9 cellular contexts compared by ENCODE assay signal in genomic region chr13:35475131-35475959, GRCh38. TPM values are rescaled to one million over a fixed set of nuclear protein-coding genes. Genes with fewer than 3 reads are reported as not detected.
A peak's percentile ranks its signal among the peaks of the same experiment; 100 is the strongest.
DNase-seq lines count a peak whose midpoint lies in the region; ATAC-seq, FAIRE-seq and TF ChIP-seq lines count a peak whose summit lies in the region.
"Had no signal": no experiment of that assay in that cellular context is flagged by ENCODE, and none has a peak within 500 bp of the region (broad histone marks: within the 10 kb centered on the region; RNA-seq: fewer than 3 reads in every experiment).

No MANE protein-coding gene starts in this region.

- H3K4me1 Mint-ChIP-seq in WTC11: peaks cover 66% of the 10 kb centered on the region
- peaks cover 43% of the 10 kb centered on the region for H3K4me1 Mint-ChIP-seq in osteocyte (ENCODE audit: unreplicated experiment)

- intact Hi-C loops in Right ventricle myocardium superior (cut with DNase I): no loop called here

- H3K36me3 Mint-ChIP-seq in WTC11 (no peaks in the 10 kb centered on the region), osteocyte (ENCODE audit: unreplicated experiment) (peaks cover 10% of the 10 kb centered on the region)

- POLR2A ChIA-PET in WTC11 (lab: Charles Lee): no interaction called here

- H3K27ac Mint-ChIP-seq in WTC11: no peak overlapping the region
- H3K27ac Mint-ChIP-seq in osteocyte (ENCODE audit: unreplicated experiment): peak overlapping the region; percentile 96

- TF ChIP-seq CTCF in WTC11 (IDR thresholded peaks at IDR 0.05) (no peak), osteocyte (IDR thresholded peaks at IDR 0.05) (no peak)

- ATAC-seq in WTC11 (peak; percentile 13), Right ventricle myocardium superior (ENCODE audit: poor library complexity) (peak; percentile 39), HG02884 (IDR thresholded peaks at IDR 0.05; ENCODE audit: unreplicated experiment) (no peak), GM21360 (IDR thresholded peaks at IDR 0.05; ENCODE audit: unreplicated experiment) (no peak)

- H3K4me3 Mint-ChIP-seq in WTC11 (peak overlapping the region; percentile 84), osteocyte (ENCODE audit: unreplicated experiment) (peak overlapping the region; percentile 96)

- peak; percentile 20 for DNase-seq in activated CD4-positive, alpha-beta T cell treated with anti-CD3 and anti-CD28 coated beads for 48 hours
- no peak for DNase-seq in activated CD4-positive, alpha-beta T cell treated with anti-CD3 and anti-CD28 coated beads for 1 hour
- DNase-seq in WTC11 (ENCODE audit: low spot score) (peak; percentile 44), Right ventricle myocardium superior (peak; percentile 59), osteocyte (ENCODE audit: extremely low spot score, unreplicated experiment) (no peak), frontal cortex (ENCODE audit: low spot score in 2 of 2) (no peak)

- H3K9me3 Mint-ChIP-seq in WTC11 (no peaks in the 10 kb centered on the region), osteocyte (ENCODE audit: unreplicated experiment) (no peaks in the 10 kb centered on the region)

- no peak for FAIRE-seq in frontal cortex (lab: Jason Lieb, UNC)
- FAIRE-seq: G401.6 had no signal

- H3K27me3 Mint-ChIP-seq in WTC11 (ENCODE audit: low read depth): peaks cover 96% of the 10 kb centered on the region
- H3K27me3 Mint-ChIP-seq in osteocyte (ENCODE audit: unreplicated experiment): peaks cover 61% of the 10 kb centered on the region

- CTCF ChIA-PET in WTC11 (lab: Charles Lee): interaction anchor here (0.9 to 1.2 kb wide), 2 partner anchors 314 to 343 kb away, joined by 3 to 4 read pairs; no protein-coding TSS in a partner anchor

TF ChIP-seq in WTC11, 78 proteins besides CTCF, POLR2A, EP300 and RAD21:
- TF ChIP-seq ZNF219 (CRISPR knock-in tag; IDR thresholded peaks at IDR 0.05; ENCODE audit: borderline replicate concordance): peak; percentile 28; the same call in 1 of the 2 replicates
- TF ChIP-seq, protein P1, sequence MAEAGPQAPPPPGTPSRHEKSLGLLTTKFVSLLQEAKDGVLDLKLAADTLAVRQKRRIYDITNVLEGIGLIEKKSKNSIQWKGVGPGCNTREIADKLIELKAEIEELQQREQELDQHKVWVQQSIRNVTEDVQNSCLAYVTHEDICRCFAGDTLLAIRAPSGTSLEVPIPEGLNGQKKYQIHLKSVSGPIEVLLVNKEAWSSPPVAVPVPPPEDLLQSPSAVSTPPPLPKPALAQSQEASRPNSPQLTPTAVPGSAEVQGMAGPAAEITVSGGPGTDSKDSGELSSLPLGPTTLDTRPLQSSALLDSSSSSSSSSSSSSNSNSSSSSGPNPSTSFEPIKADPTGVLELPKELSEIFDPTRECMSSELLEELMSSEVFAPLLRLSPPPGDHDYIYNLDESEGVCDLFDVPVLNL (CRISPR knock-in tag; IDR thresholded peaks at IDR 0.05; ENCODE audit: borderline replicate concordance, low read depth): no peak
- TF ChIP-seq, protein P2, sequence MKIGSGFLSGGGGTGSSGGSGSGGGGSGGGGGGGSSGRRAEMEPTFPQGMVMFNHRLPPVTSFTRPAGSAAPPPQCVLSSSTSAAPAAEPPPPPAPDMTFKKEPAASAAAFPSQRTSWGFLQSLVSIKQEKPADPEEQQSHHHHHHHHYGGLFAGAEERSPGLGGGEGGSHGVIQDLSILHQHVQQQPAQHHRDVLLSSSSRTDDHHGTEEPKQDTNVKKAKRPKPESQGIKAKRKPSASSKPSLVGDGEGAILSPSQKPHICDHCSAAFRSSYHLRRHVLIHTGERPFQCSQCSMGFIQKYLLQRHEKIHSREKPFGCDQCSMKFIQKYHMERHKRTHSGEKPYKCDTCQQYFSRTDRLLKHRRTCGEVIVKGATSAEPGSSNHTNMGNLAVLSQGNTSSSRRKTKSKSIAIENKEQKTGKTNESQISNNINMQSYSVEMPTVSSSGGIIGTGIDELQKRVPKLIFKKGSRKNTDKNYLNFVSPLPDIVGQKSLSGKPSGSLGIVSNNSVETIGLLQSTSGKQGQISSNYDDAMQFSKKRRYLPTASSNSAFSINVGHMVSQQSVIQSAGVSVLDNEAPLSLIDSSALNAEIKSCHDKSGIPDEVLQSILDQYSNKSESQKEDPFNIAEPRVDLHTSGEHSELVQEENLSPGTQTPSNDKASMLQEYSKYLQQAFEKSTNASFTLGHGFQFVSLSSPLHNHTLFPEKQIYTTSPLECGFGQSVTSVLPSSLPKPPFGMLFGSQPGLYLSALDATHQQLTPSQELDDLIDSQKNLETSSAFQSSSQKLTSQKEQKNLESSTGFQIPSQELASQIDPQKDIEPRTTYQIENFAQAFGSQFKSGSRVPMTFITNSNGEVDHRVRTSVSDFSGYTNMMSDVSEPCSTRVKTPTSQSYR (CRISPR knock-in tag; IDR thresholded peaks at IDR 0.05): 0 out of 2 replicates have a peak, but pooled peaks have one; percentile 12

RNA-seq across cellular contexts. Expression of gene MAB21L1, which starts 1.1 kb away (rescaled TPM):
- total RNA-seq in WTC11 (2021) (0.07 to 0.30 TPM (median 0.15 TPM) in 3 replicates), Right ventricle myocardium superior (0.40 TPM), osteocyte (9.0 TPM in 2 replicates), frontal cortex (1.6 TPM)

Comparison
In these comparisons a context has a peak if more than half of its experiments do, and no peak if none do; other contexts are left out.
1. DNase-seq: peak in activated CD4-positive, alpha-beta T cell treated with anti-CD3 and anti-CD28 coated beads for 48 hours (single experiment), WTC11 (single experiment) and Right ventricle myocardium superior (single experiment); none in activated CD4-positive, alpha-beta T cell treated with anti-CD3 and anti-CD28 coated beads for 1 hour (single experiment), osteocyte (single experiment) and frontal cortex (0 of 2).
2. ATAC-seq: peak in WTC11 (single experiment) and Right ventricle myocardium superior (single experiment); none in HG02884 (single experiment) and GM21360 (single experiment).